Comparison of ENCODE assay signal across 12 cellular contexts in the genomic region with DNA sequence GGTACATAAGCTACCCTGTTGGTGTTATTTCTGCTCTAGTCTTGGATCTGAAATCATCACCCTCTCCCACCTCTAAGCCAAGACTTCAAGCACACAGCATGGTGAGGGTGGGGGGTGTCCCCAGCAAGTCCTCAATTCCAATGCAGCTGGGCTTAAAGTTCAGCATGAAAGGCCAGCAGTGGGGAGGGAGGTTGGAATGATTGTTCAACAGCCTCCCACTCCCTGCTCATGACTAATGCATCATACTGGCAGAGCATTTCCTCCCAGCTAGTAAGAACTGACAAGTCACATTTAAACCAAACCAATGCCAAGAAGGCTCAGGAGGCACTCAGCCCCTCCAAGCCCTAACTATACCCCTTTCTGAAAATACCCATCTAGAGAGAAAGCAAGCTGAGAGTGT. TPM values are rescaled to one million over a fixed set of nuclear protein-coding genes. Genes with fewer than 3 reads are reported as not detected.
DNase-seq lines count a peak whose midpoint lies in the region; ATAC-seq and TF ChIP-seq lines count a peak whose summit lies in the region.
"Had no signal": no experiment of that assay in that cellular context is flagged by ENCODE, and none has a peak within 500 bp of the region (broad histone marks: within the 10 kb centered on the region; RNA-seq: fewer than 3 reads in every experiment).

No MANE protein-coding gene starts in this region.

- H3K4me3 Mint-ChIP-seq in activated T-helper 2 cell treated with anti-CD3 and anti-CD28 coated beads, Interferon-gamma antibody, Interleukin-2, Interleukin-4, amounts not matched to agents 10 μg/mL and 5 μg/mL and 100 μg/mL, durations not matched to agents 14 hours and 24 hours and 36 hours (ENCODE audit: low read depth): no peak overlapping the region
- no peak overlapping the region for H3K4me3 Mint-ChIP-seq in stimulated activated effector memory CD8-positive, alpha-beta T cell treated with anti-CD3 and anti-CD28 coated beads, Interleukin-12 subunit alpha, Interleukin-12 subunit beta, amount 100 ng/mL, for 72 hours
- H3K4me3 Mint-ChIP-seq: dendritic cell treated with granulocyte-macrophage colony-stimulating factor and Interleukin-4, amounts not matched to agents 40 ng/mL and 50 ng/mL, for 4 days had no signal

- intact Hi-C loops in activated T-helper 2 cell treated with anti-CD3 and anti-CD28 coated beads, Interferon-gamma antibody, Interleukin-2, Interleukin-4, amounts not matched to agents 10 μg/mL and 5 μg/mL and 100 μg/mL, durations not matched to agents 14 hours and 24 hours and 36 hours (cut with micrococcal nuclease): loop anchor here (1.0 to 2.0 kb wide), 3 partner anchors 33 to 112 kb away; no protein-coding TSS in a partner anchor

- H3K9me3 Mint-ChIP-seq in activated T-helper 2 cell treated with anti-CD3 and anti-CD28 coated beads, Interferon-gamma antibody, Interleukin-2, Interleukin-4, amounts not matched to agents 10 μg/mL and 5 μg/mL and 100 μg/mL, durations not matched to agents 14 hours and 24 hours and 36 hours: peaks cover 2% of the 10 kb centered on the region
- no peaks in the 10 kb centered on the region for H3K9me3 Mint-ChIP-seq in stimulated activated effector memory CD8-positive, alpha-beta T cell treated with anti-CD3 and anti-CD28 coated beads, Interleukin-12 subunit alpha, Interleukin-12 subunit beta, amount 100 ng/mL, for 72 hours
- H3K9me3 Mint-ChIP-seq: dendritic cell treated with granulocyte-macrophage colony-stimulating factor and Interleukin-4, amounts not matched to agents 40 ng/mL and 50 ng/mL, for 4 days had no signal

- H3K4me1 Mint-ChIP-seq in activated T-helper 2 cell treated with anti-CD3 and anti-CD28 coated beads, Interferon-gamma antibody, Interleukin-2, Interleukin-4, amounts not matched to agents 10 μg/mL and 5 μg/mL and 100 μg/mL, durations not matched to agents 14 hours and 24 hours and 36 hours (ENCODE audit: low read depth): peaks cover 20% of the 10 kb centered on the region
- H3K4me1 Mint-ChIP-seq in stimulated activated effector memory CD8-positive, alpha-beta T cell treated with anti-CD3 and anti-CD28 coated beads, Interleukin-12 subunit alpha, Interleukin-12 subunit beta, amount 100 ng/mL, for 72 hours: peaks cover 10% of the 10 kb centered on the region

- TF ChIP-seq POLR2A in Peyer's patch (IDR thresholded peaks at IDR 0.05): no peak

- peaks cover 3% of the 10 kb centered on the region for H3K36me3 Mint-ChIP-seq in activated T-helper 2 cell treated with anti-CD3 and anti-CD28 coated beads, Interferon-gamma antibody, Interleukin-2, Interleukin-4, amounts not matched to agents 10 μg/mL and 5 μg/mL and 100 μg/mL, durations not matched to agents 14 hours and 24 hours and 36 hours (ENCODE audit: low read depth)
- H3K36me3 Mint-ChIP-seq in stimulated activated effector memory CD8-positive, alpha-beta T cell treated with anti-CD3 and anti-CD28 coated beads, Interleukin-12 subunit alpha, Interleukin-12 subunit beta, amount 100 ng/mL, for 72 hours: no peaks in the 10 kb centered on the region

- H3K27ac ChIP-seq in Peyer's patch: no peak overlapping the region
- H3K27ac ChIP-seq: BLaER1, parathyroid adenoma had no signal

- peak overlapping the region; percentile 20 for H3K27ac Mint-ChIP-seq in activated T-helper 2 cell treated with anti-CD3 and anti-CD28 coated beads, Interferon-gamma antibody, Interleukin-2, Interleukin-4, amounts not matched to agents 10 μg/mL and 5 μg/mL and 100 μg/mL, durations not matched to agents 14 hours and 24 hours and 36 hours
- no peak overlapping the region for H3K27ac Mint-ChIP-seq in stimulated activated effector memory CD8-positive, alpha-beta T cell treated with anti-CD3 and anti-CD28 coated beads, Interleukin-12 subunit alpha, Interleukin-12 subunit beta, amount 100 ng/mL, for 72 hours

- TF ChIP-seq CTCF in Peyer's patch (IDR thresholded peaks at IDR 0.05): no peak

- H3K27me3 ChIP-seq in Peyer's patch: no peaks in the 10 kb centered on the region
- H3K27me3 ChIP-seq: BLaER1 had no signal

- DNase-seq in activated CD4-positive, alpha-beta T cell treated with anti-CD3 and anti-CD28 coated beads for 4 hours: peak; percentile 50 to 61
- DNase-seq in activated CD4-positive, alpha-beta T cell treated with anti-CD3 and anti-CD28 coated beads for 1 hour: no peak
- DNase-seq in activated T-helper 2 cell treated with anti-CD3 and anti-CD28 coated beads, Interferon-gamma antibody, Interleukin-2, Interleukin-4, amounts not matched to agents 10 μg/mL and 5 μg/mL and 100 μg/mL, durations not matched to agents 14 hours and 24 hours and 36 hours (ENCODE audit: low spot score): no peak
- DNase-seq in left kidney (ENCODE audit: low read depth, low spot score): peak; percentile 24
- no peak for DNase-seq in stimulated activated effector memory CD8-positive, alpha-beta T cell treated with anti-CD3 and anti-CD28 coated beads, Interleukin-12 subunit alpha, Interleukin-12 subunit beta, amount 100 ng/mL, for 72 hours (ENCODE audit: low spot score in 2 of 2)
- no peak for DNase-seq in DMS53 treated with DMSO at 0.1 percent for 48 hours (lab: John Stamatoyannopoulos, UW; ENCODE audit: unreplicated experiment)
- DNase-seq in Peyer's patch: no peak
- DNase-seq in globus pallidus (ENCODE audit: low spot score): no peak
- DNase-seq: NCI-H1436 treated with DMSO at 0.1 percent for 48 hours had no signal

- no peaks in the 10 kb centered on the region for H3K4me1 ChIP-seq in Peyer's patch
- H3K4me1 ChIP-seq: BLaER1, parathyroid adenoma had no signal

- no peak overlapping the region for H3K4me3 ChIP-seq in Peyer's patch
- H3K4me3 ChIP-seq: BLaER1 had no signal

- no peaks in the 10 kb centered on the region for H3K27me3 Mint-ChIP-seq in activated T-helper 2 cell treated with anti-CD3 and anti-CD28 coated beads, Interferon-gamma antibody, Interleukin-2, Interleukin-4, amounts not matched to agents 10 μg/mL and 5 μg/mL and 100 μg/mL, durations not matched to agents 14 hours and 24 hours and 36 hours (ENCODE audit: low read depth)
- H3K27me3 Mint-ChIP-seq: dendritic cell treated with granulocyte-macrophage colony-stimulating factor and Interleukin-4, amounts not matched to agents 40 ng/mL and 50 ng/mL, for 4 days had no signal

- no peaks in the 10 kb centered on the region for H3K36me3 ChIP-seq in Peyer's patch

- ATAC-seq in stimulated activated effector memory CD8-positive, alpha-beta T cell treated with anti-CD3 and anti-CD28 coated beads, Interleukin-12 subunit alpha, Interleukin-12 subunit beta, amount 100 ng/mL, for 72 hours: peak; percentile 90

- no peaks in the 10 kb centered on the region for H3K9me3 ChIP-seq in Peyer's patch

RNA-seq across cellular contexts. Expression of a gene that starts 50.1 kb away (rescaled TPM):
- 110 and 114 TPM in 2 replicates for total RNA-seq in activated T-helper 2 cell treated with anti-CD3 and anti-CD28 coated beads, Interferon-gamma antibody, Interleukin-2, Interleukin-4, amounts not matched to agents 10 μg/mL and 5 μg/mL and 100 μg/mL, durations not matched to agents 14 hours and 24 hours and 36 hours
- total RNA-seq in Peyer's patch: 10 to 100 TPM in 1 of 4 donors, 1 to 10 TPM in 3; 1.4 to 13.2 (median 2.9) TPM

Comparison
In these comparisons a context has a peak if more than half of its experiments do, and no peak if none do; other contexts are left out.
1. DNase-seq: peak in activated CD4-positive, alpha-beta T cell treated with anti-CD3 and anti-CD28 coated beads for 4 hours (2 of 2) and left kidney (single experiment); none in activated CD4-positive, alpha-beta T cell treated with anti-CD3 and anti-CD28 coated beads for 1 hour (single experiment), activated T-helper 2 cell treated with anti-CD3 and anti-CD28 coated beads, Interferon-gamma antibody, Interleukin-2, Interleukin-4, amounts not matched to agents 10 μg/mL and 5 μg/mL and 100 μg/mL, durations not matched to agents 14 hours and 24 hours and 36 hours (single experiment), stimulated activated effector memory CD8-positive, alpha-beta T cell treated with anti-CD3 and anti-CD28 coated beads, Interleukin-12 subunit alpha, Interleukin-12 subunit beta, amount 100 ng/mL, for 72 hours (0 of 2), DMS53 treated with DMSO at 0.1 percent for 48 hours (single experiment), Peyer's patch (0 of 3) and globus pallidus (single experiment).